ENCODE assay signal across 33 cellular contexts in genomic region chr2:224309216-224309615, GRCh38.
DNase-seq lines count a peak whose midpoint lies in the region; ATAC-seq and TF ChIP-seq lines count a peak whose summit lies in the region.
"Had no signal": no experiment of that assay in that cellular context is flagged by ENCODE, and none has a peak within 500 bp of the region (broad histone marks: within the 10 kb centered on the region; RNA-seq: fewer than 3 reads in every experiment).

No MANE protein-coding gene starts in this region.

- TF ChIP-seq CTCF in fibroblast of mammary gland (conservative IDR thresholded peaks at IDR 0.05; ENCODE audit: control insufficient read depth, insufficient read depth, low read depth, low read length) (no peak), Calu3 (IDR thresholded peaks at IDR 0.05; ENCODE audit: unreplicated experiment) (no peak)

- no peaks in the 10 kb centered on the region for H3K27me3 ChIP-seq in SJCRH30
- H3K27me3 ChIP-seq: pancreas, right atrium auricular region, thyroid gland had no signal

- peaks cover 6% of the 10 kb centered on the region for H3K4me1 Mint-ChIP-seq in Calu3 (ENCODE audit: low read depth, unreplicated experiment)
- H3K4me1 Mint-ChIP-seq in natural killer cell treated with Interleukin-12 subunit alpha and Interleukin-12 subunit beta and Interleukin-15 and Interleukin-18, amount 100 ng/mL, for 72 hours (ENCODE audit: low read depth in 2 of 2) = no peaks in the 10 kb centered on the region
- H3K4me1 Mint-ChIP-seq: immature natural killer cell, T-cell had no signal

- H3K4me3 ChIP-seq in SJCRH30 = no peak overlapping the region
- no peak overlapping the region for H3K4me3 ChIP-seq in fibroblast of mammary gland (ENCODE audit: control insufficient read depth, low read depth, low read length)
- H3K4me3 ChIP-seq: hepatocyte, pancreas, right atrium auricular region, thyroid gland had no signal

- intact Hi-C loops in Calu3 (cut with micrococcal nuclease; ENCODE audit: unreplicated experiment) = no loop called here

- no peaks in the 10 kb centered on the region for H3K9me3 Mint-ChIP-seq in Calu3 (ENCODE audit: low read depth, unreplicated experiment)
- H3K9me3 Mint-ChIP-seq in natural killer cell treated with Interleukin-12 subunit alpha and Interleukin-12 subunit beta and Interleukin-15 and Interleukin-18, amount 100 ng/mL, for 72 hours = no peaks in the 10 kb centered on the region
- H3K9me3 Mint-ChIP-seq: activated CD4-positive, alpha-beta memory T cell treated with anti-CD3 and anti-CD28 coated beads, Interleukin-2, amount 10 ng/mL, durations not matched to agents 7 days and 5 days; CD4-positive, alpha-beta T cell; HFFc6; immature natural killer cell; nephron; T-cell had no signal

- H3K27ac ChIP-seq in SJCRH30 = no peak overlapping the region
- H3K27ac ChIP-seq: hepatocyte, right atrium auricular region, thyroid gland had no signal

- no peak overlapping the region for H3K4me3 Mint-ChIP-seq in Calu3 (ENCODE audit: low read depth, unreplicated experiment)
- no peak overlapping the region for H3K4me3 Mint-ChIP-seq in natural killer cell treated with Interleukin-12 subunit alpha and Interleukin-12 subunit beta and Interleukin-15 and Interleukin-18, amount 100 ng/mL, for 72 hours
- H3K4me3 Mint-ChIP-seq: activated CD4-positive, alpha-beta memory T cell treated with anti-CD3 and anti-CD28 coated beads, Interleukin-2, amount 10 ng/mL, durations not matched to agents 7 days and 5 days; CD4-positive, alpha-beta T cell; HFFc6; immature natural killer cell; nephron; T-cell had no signal

- no peaks in the 10 kb centered on the region for H3K27me3 Mint-ChIP-seq in Calu3 (ENCODE audit: unreplicated experiment)
- H3K27me3 Mint-ChIP-seq in natural killer cell treated with Interleukin-12 subunit alpha and Interleukin-12 subunit beta and Interleukin-15 and Interleukin-18, amount 100 ng/mL, for 72 hours = peaks cover 17 to 44% of the 10 kb centered on the region in 2 donors

- H3K9me3 ChIP-seq in SJCRH30 (replicated peaks) = no peaks in the 10 kb centered on the region
- H3K9me3 ChIP-seq: pancreas, right atrium auricular region, thyroid gland had no signal

- H3K27ac Mint-ChIP-seq in Calu3 (ENCODE audit: unreplicated experiment) = no peak overlapping the region
- H3K27ac Mint-ChIP-seq in natural killer cell treated with Interleukin-12 subunit alpha and Interleukin-12 subunit beta and Interleukin-15 and Interleukin-18, amount 100 ng/mL, for 72 hours = no peak overlapping the region
- H3K27ac Mint-ChIP-seq: activated CD4-positive, alpha-beta memory T cell treated with anti-CD3 and anti-CD28 coated beads, Interleukin-2, amount 10 ng/mL, durations not matched to agents 7 days and 5 days; CD4-positive, alpha-beta T cell; HFFc6; immature natural killer cell; T-cell had no signal

- H3K36me3 ChIP-seq in SJCRH30 = no peaks in the 10 kb centered on the region
- H3K36me3 ChIP-seq: pancreas, right atrium auricular region, thyroid gland had no signal

- ATAC-seq in natural killer cell treated with Interleukin-12 subunit alpha and Interleukin-12 subunit beta and Interleukin-15 and Interleukin-18, amount 100 ng/mL, for 72 hours = no peak
- ATAC-seq in GM21619 (IDR thresholded peaks at IDR 0.05; ENCODE audit: unreplicated experiment) (no peak), HG03196 (IDR thresholded peaks at IDR 0.05; ENCODE audit: unreplicated experiment) (no peak)
- ATAC-seq: left ventricle myocardium superior; Panc1; pancreas; stimulated activated naive CD8-positive, alpha-beta T cell treated with anti-CD3 and anti-CD28 coated beads, Interleukin-15, Interleukin-2, amounts not matched to agents 100 U/mL and 50 U/mL, for 24 hours; T-cell had no signal

- no TSS peak for BruUV-seq in Calu3 (replicated peaks; lab: Mats Ljungman, UMichigan)

- H3K36me3 Mint-ChIP-seq in Calu3 (ENCODE audit: insufficient read depth, unreplicated experiment) = no peaks in the 10 kb centered on the region
- no peaks in the 10 kb centered on the region for H3K36me3 Mint-ChIP-seq in natural killer cell treated with Interleukin-12 subunit alpha and Interleukin-12 subunit beta and Interleukin-15 and Interleukin-18, amount 100 ng/mL, for 72 hours
- H3K36me3 Mint-ChIP-seq: immature natural killer cell, T-cell had no signal

- H3K4me1 ChIP-seq in SJCRH30 = peaks cover 39% of the 10 kb centered on the region
- H3K4me1 ChIP-seq: pancreas, right atrium auricular region, thyroid gland had no signal

- CTCF ChIA-PET in Calu3 (lab: Charles Lee) = no interaction called here

- DNase-seq in EH (ENCODE audit: low read depth) = peak; percentile 20
- DNase-seq in SJCRH30 = peak; percentile 72
- peak; percentile 55 for DNase-seq in fibroblast of mammary gland (ENCODE audit: low read depth)
- DNase-seq in renal cortical epithelial cell (ENCODE audit: low read depth) = peak; percentile 58
- DNase-seq in Calu3 = no peak
- DNase-seq in natural killer cell treated with Interleukin-12 subunit alpha and Interleukin-12 subunit beta and Interleukin-15 and Interleukin-18, amount 100 ng/mL, for 72 hours (ENCODE audit: low spot score) = no peak
- DNase-seq: activated CD4-positive, alpha-beta memory T cell treated with anti-CD3 and anti-CD28 coated beads, Interleukin-2, amount 10 ng/mL, durations not matched to agents 7 days and 5 days; activated CD4-positive, CD25-positive, alpha-beta regulatory T cell treated with anti-CD3 and anti-CD28 coated beads, Interleukin-2, amount 50 U/mL, for 72 hours; activated gamma-delta T cell treated with Interleukin-2 at 50 U/mL for 16 hours; activated T-cell treated with anti-CD3 and anti-CD28 coated beads for 4 hours; CD4-positive, alpha-beta T cell; central memory CD4-positive, alpha-beta T cell; dermis blood vessel endothelial cell; DMS 273 treated with DMSO at 0.1 percent for 48 hours; HFFc6; immature natural killer cell; KG1; left ventricle myocardium superior; midbrain; NCI-H1694; NCI-H510A; pancreas; SIG-M5; stimulated activated CD4-positive, alpha-beta T cell treated with anti-CD3 and anti-CD28 coated beads, Interleukin-4, amount 100 ng/mL, for 4 hours; stimulated activated naive CD8-positive, alpha-beta T cell treated with anti-CD3 and anti-CD28 coated beads, Interleukin-15, Interleukin-2, amounts not matched to agents 100 U/mL and 50 U/mL, for 24 hours; T-cell; thyroid gland had no signal

Comparison
In these comparisons a context has a peak if more than half of its experiments do, and no peak if none do; other contexts are left out.
1. DNase-seq: peak in EH (single experiment), SJCRH30 (2 of 2), fibroblast of mammary gland (single experiment) and renal cortical epithelial cell (single experiment); none in Calu3 (single experiment) and natural killer cell treated with Interleukin-12 subunit alpha and Interleukin-12 subunit beta and Interleukin-15 and Interleukin-18, amount 100 ng/mL, for 72 hours (single experiment).